Comparison of ENCODE assay signal across 1 cellular context in the genomic region with DNA sequence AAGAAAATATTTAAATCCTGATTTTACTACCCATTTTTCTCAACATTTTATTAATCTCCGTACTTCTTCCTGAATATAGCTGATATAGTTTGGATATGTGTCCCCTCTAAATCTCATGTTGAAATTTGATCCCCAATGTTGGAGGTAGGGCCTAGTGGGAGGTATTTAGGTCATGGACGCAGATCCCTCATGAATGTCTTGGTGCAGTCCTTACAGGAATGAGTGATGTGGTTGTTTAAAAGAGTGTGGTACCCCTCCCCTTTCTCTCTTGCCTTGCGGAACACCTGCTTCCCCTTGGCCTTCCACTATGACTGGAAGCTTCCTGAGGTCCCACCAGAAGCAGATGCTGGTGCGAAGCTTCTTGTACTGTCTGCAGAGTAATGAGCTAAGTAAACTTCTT.
TF ChIP-seq lines count a peak whose summit lies in the region.

No MANE protein-coding gene starts in this region.

TF ChIP-seq in GM23338, 12 proteins besides CTCF, POLR2A, EP300 and RAD21:
- TF ChIP-seq REST (IDR thresholded peaks at IDR 0.05; ENCODE audit: unreplicated experiment) (no peak), POLR2AphosphoS5 (IDR thresholded peaks at IDR 0.05; ENCODE audit: low read depth) (no peak), JUNB (IDR thresholded peaks at IDR 0.05; ENCODE audit: unreplicated experiment) (no peak), NANOG (IDR thresholded peaks at IDR 0.05; ENCODE audit: borderline replicate concordance) (no peak), CREB1 (CRISPR knock-in tag; IDR thresholded peaks at IDR 0.05; ENCODE audit: low read depth) (no peak), ZNF331 (CRISPR knock-in tag; IDR thresholded peaks at IDR 0.05; ENCODE audit: low read depth) (no peak), ZNF114 (CRISPR knock-in tag; IDR thresholded peaks at IDR 0.05) (no peak), STAT1 (IDR thresholded peaks at IDR 0.05; ENCODE audit: unreplicated experiment) (no peak), ZNF462 (CRISPR knock-in tag; IDR thresholded peaks at IDR 0.05) (no peak)
